ENCODE assay signal across 8 cellular contexts in genomic region chr11:72721689-72722049, GRCh38. TPM values are rescaled to one million over a fixed set of nuclear protein-coding genes. Genes with fewer than 3 reads are reported as not detected.
DNase-seq lines count a peak whose midpoint lies in the region; ATAC-seq and TF ChIP-seq lines count a peak whose summit lies in the region.

No MANE protein-coding gene starts in this region.

- H3K4me1 Mint-ChIP-seq in stimulated activated memory B cell treated with anti-CD40 and anti-IgM and Interleukin-4, amounts not matched to agents 10 μg/mL and 1 μg/mL and 100 μg/mL, for 72 hours, result peaks cover 81% of the 10 kb centered on the region

- H3K27me3 ChIP-seq in SJCRH30, result no peaks in the 10 kb centered on the region
- H3K27me3 ChIP-seq in left lung, result no peaks in the 10 kb centered on the region

- H3K4me3 Mint-ChIP-seq in stimulated activated memory B cell treated with anti-CD40 and anti-IgM and Interleukin-4, amounts not matched to agents 10 μg/mL and 1 μg/mL and 100 μg/mL, for 72 hours, result peak overlapping the region; percentile 86

- H3K27ac ChIP-seq in SJCRH30 (peak overlapping the region; percentile 47), left lung (peak overlapping the region; percentile 87 to 92)

- H3K27me3 Mint-ChIP-seq in stimulated activated memory B cell treated with anti-CD40 and anti-IgM and Interleukin-4, amounts not matched to agents 10 μg/mL and 1 μg/mL and 100 μg/mL, for 72 hours, result no peaks in the 10 kb centered on the region

- DNase-seq in SJCRH30 (peak; percentile 15 to 32), astrocyte of the hippocampus (ENCODE audit: low read depth, low spot score) (peak; percentile 47), left lung (peak; percentile 59 to 85), retina (no peak)

- H3K4me3 ChIP-seq in GM12875 (ENCODE audit: low read depth, low read length), result peak overlapping the region; percentile 66
- H3K4me3 ChIP-seq in SJCRH30, result peak overlapping the region; percentile 61
- H3K4me3 ChIP-seq in left lung, result peak overlapping the region; percentile 42 to 65

- H3K36me3 Mint-ChIP-seq in stimulated activated memory B cell treated with anti-CD40 and anti-IgM and Interleukin-4, amounts not matched to agents 10 μg/mL and 1 μg/mL and 100 μg/mL, for 72 hours, result peaks cover 39% of the 10 kb centered on the region

- peak overlapping the region; percentile 90 for H3K27ac Mint-ChIP-seq in stimulated activated memory B cell treated with anti-CD40 and anti-IgM and Interleukin-4, amounts not matched to agents 10 μg/mL and 1 μg/mL and 100 μg/mL, for 72 hours

- H3K9me3 ChIP-seq in SJCRH30 (replicated peaks) (no peaks in the 10 kb centered on the region), left lung (no peaks in the 10 kb centered on the region)

- peaks cover 7% of the 10 kb centered on the region for H3K4me1 ChIP-seq in SJCRH30
- peaks cover 42 to 96% of the 10 kb centered on the region in 2 donors for H3K4me1 ChIP-seq in left lung

- intact Hi-C loops in left lung (cut with DNase I), result loop anchor here in 1 of 2 donors (5.0 kb wide), 1 partner anchor 91 kb away; the partner anchor contains the start of gene ATG16L2

- ATAC-seq in left lung (peak; percentile 4), HG03432 (IDR thresholded peaks at IDR 0.05; ENCODE audit: unreplicated experiment) (no peak), HG02798 (IDR thresholded peaks at IDR 0.05; ENCODE audit: poor library complexity, unreplicated experiment) (no peak)
- ATAC-seq in stimulated activated memory B cell treated with anti-CD40 and anti-IgM and Interleukin-4, amounts not matched to agents 10 μg/mL and 1 μg/mL and 100 μg/mL, for 72 hours, result peak; percentile 28

- TF ChIP-seq CTCF in GM12875 (IDR thresholded peaks at IDR 0.05; ENCODE audit: borderline replicate concordance, insufficient read depth, low read depth, low read length) (no peak), left lung (IDR thresholded peaks at IDR 0.05) (no peak)

- no peaks in the 10 kb centered on the region for H3K36me3 ChIP-seq in SJCRH30
- H3K36me3 ChIP-seq in left lung, result peaks cover 0 to 45% of the 10 kb centered on the region in 2 donors

- no peaks in the 10 kb centered on the region for H3K9me3 Mint-ChIP-seq in stimulated activated memory B cell treated with anti-CD40 and anti-IgM and Interleukin-4, amounts not matched to agents 10 μg/mL and 1 μg/mL and 100 μg/mL, for 72 hours

RNA-seq across cellular contexts. Expression of gene ARAP1, which starts 30.5 kb away (rescaled TPM):
- 19.0 and 22.1 TPM in 2 replicates for total RNA-seq in SJCRH30 (2014; rRNA removed; shearing (Covaris generic))
- total RNA-seq in left lung, result 100 to 1,000 TPM; 172 to 222 TPM

RNA-seq across cellular contexts. Expression of gene PDE2A, which starts 47.4 kb away (rescaled TPM):
- total RNA-seq in SJCRH30 (2014; rRNA removed; shearing (Covaris generic)), result 0.15 and 0.24 TPM in 2 replicates
- total RNA-seq in left lung, result 10 to 100 TPM in 1 of 2 donors, 1 to 10 TPM in 1; 9.7 to 13.8 TPM

Comparison
In these comparisons a context has a peak if more than half of its experiments do, and no peak if none do; other contexts are left out.
1. ATAC-seq: peak in left lung (single experiment) and stimulated activated memory B cell treated with anti-CD40 and anti-IgM and Interleukin-4, amounts not matched to agents 10 μg/mL and 1 μg/mL and 100 μg/mL, for 72 hours (single experiment); none in HG03432 (single experiment) and HG02798 (single experiment).
2. Peak in every context shown above with its lines, with median percentiles within 50 percentile points of each other: H3K4me3 ChIP-seq.